In genomic region chr9:99663297-99663696, GRCh38 we compare ENCODE assay signal across 6 cellular contexts.
"Had no signal": no experiment of that assay in that cellular context is flagged by ENCODE, and none has a peak within 500 bp of the region (broad histone marks: within the 10 kb centered on the region; RNA-seq: fewer than 3 reads in every experiment).

No MANE protein-coding gene starts in this region.

- H3K27ac ChIP-seq: HL-60 had no signal

- H3K4me3 ChIP-seq: GM23338 had no signal

- ATAC-seq: GM23338, HepG2 had no signal

- H3K27ac Mint-ChIP-seq: GM23338, H9, IgD-negative memory B cell had no signal

- H3K9me3 Mint-ChIP-seq: GM23338, H9 had no signal

- DNase-seq: H9, HCEC 1CT had no signal

- H3K36me3 Mint-ChIP-seq: IgD-negative memory B cell had no signal

- H3K4me1 Mint-ChIP-seq: GM23338 had no signal

- H2AFZ ChIP-seq: GM23338 had no signal

- H3K4me3 Mint-ChIP-seq: GM23338, H9, IgD-negative memory B cell had no signal

- H3K4me2 ChIP-seq: GM23338 had no signal
